Comparison of ENCODE assay signal across 1 cellular context in genomic region chr1:112687785-112688496, GRCh38.
TF ChIP-seq lines count a peak whose summit lies in the region.

No MANE protein-coding gene starts in this region.

TF ChIP-seq in K562, 482 proteins besides CTCF, POLR2A, EP300 and RAD21:
- TF ChIP-seq ZNF140 (CRISPR knock-in tag; IDR thresholded peaks at IDR 0.05) (no peak), TEAD1 (CRISPR knock-in tag; IDR thresholded peaks at IDR 0.05) (no peak), ZNF668 (CRISPR knock-in tag; IDR thresholded peaks at IDR 0.05) (no peak), DNMT1 (IDR thresholded peaks at IDR 0.05) (no peak), FOXP1 (CRISPR knock-in tag; IDR thresholded peaks at IDR 0.05) (no peak), ZSCAN29 (IDR thresholded peaks at IDR 0.05) (no peak), IFI16 (CRISPR knock-in tag; IDR thresholded peaks at IDR 0.05) (no peak), ZNF184 (CRISPR knock-in tag; IDR thresholded peaks at IDR 0.05) (no peak), KLF16 (IDR thresholded peaks at IDR 0.05) (no peak), THAP7 (CRISPR knock-in tag; IDR thresholded peaks at IDR 0.05) (no peak), ZNF696 (CRISPR knock-in tag; conservative IDR thresholded peaks at IDR 0.05) (no peak), SNRNP70 (optimal IDR thresholded peaks at IDR 0.05; ENCODE audit: low read depth, low read length) (no peak), ZBTB43 (CRISPR knock-in tag; IDR thresholded peaks at IDR 0.05) (no peak), MGA (IDR thresholded peaks at IDR 0.05) (no peak), KLF1 (tag; IDR thresholded peaks at IDR 0.05) (no peak), TBL1XR1 (IDR thresholded peaks at IDR 0.05; ENCODE audit: low read length in 2 of 2) (no peak), ZNF785 (CRISPR knock-in tag; IDR thresholded peaks at IDR 0.05) (no peak), PHF20 (IDR thresholded peaks at IDR 0.05; ENCODE audit: partially characterized antibody) (no peak), ZFPM2 (CRISPR knock-in tag; IDR thresholded peaks at IDR 0.05) (no peak)
